ENCODE assay signal across 1 cellular context in genomic region chr1:32684167-32684811, GRCh38.
A peak's percentile ranks its signal among the peaks of the same experiment; 100 is the strongest.
TF ChIP-seq lines count a peak whose summit lies in the region.

No MANE protein-coding gene starts in this region.

TF ChIP-seq in HepG2, 621 proteins besides CTCF, POLR2A, EP300 and RAD21:
- TF ChIP-seq U2AF1 (optimal IDR thresholded peaks at IDR 0.05; ENCODE audit: low read depth, low read length) (no peak), RBM22 (optimal IDR thresholded peaks at IDR 0.05; ENCODE audit: low read length) (peak; percentile 22), GTF2F1 (IDR thresholded peaks at IDR 0.05; ENCODE audit: low read length) (no peak), HDAC1 (CRISPR knock-in tag; IDR thresholded peaks at IDR 0.05) (no peak), PHB2 (IDR thresholded peaks at IDR 0.05; ENCODE audit: partially characterized antibody) (no peak)
